29 cellular contexts compared by ENCODE assay signal in genomic region chr2:224861266-224861665, GRCh38.
DNase-seq lines count a peak whose midpoint lies in the region; ATAC-seq and TF ChIP-seq lines count a peak whose summit lies in the region.
"Had no signal": no experiment of that assay in that cellular context is flagged by ENCODE, and none has a peak within 500 bp of the region (broad histone marks: within the 10 kb centered on the region; RNA-seq: fewer than 3 reads in every experiment).

No MANE protein-coding gene starts in this region.

- H3K4me3 ChIP-seq in breast epithelium: no peak overlapping the region
- H3K4me3 ChIP-seq in naive thymus-derived CD4-positive, alpha-beta T cell (ENCODE audit: low read length): no peak overlapping the region
- H3K4me3 ChIP-seq: esophagus muscularis mucosa, GM23248, heart right ventricle, lower lobe of right lung, mucosa of descending colon, ovary, suprapubic skin, upper lobe of right lung had no signal

- H3K27me3 Mint-ChIP-seq in activated naive CD4-positive, alpha-beta T cell treated with anti-CD3 and anti-CD28 coated beads for 36 hours (ENCODE audit: low read depth): no peaks in the 10 kb centered on the region
- no peaks in the 10 kb centered on the region for H3K27me3 Mint-ChIP-seq in activated naive CD4-positive, alpha-beta T cell treated with anti-CD3 and anti-CD28 coated beads, Interleukin-2, amount 10 ng/mL, durations not matched to agents 7 days and 5 days
- H3K27me3 Mint-ChIP-seq in naive thymus-derived CD4-positive, alpha-beta T cell: no peaks in the 10 kb centered on the region
- H3K27me3 Mint-ChIP-seq: central memory CD8-positive, alpha-beta T cell; effector memory CD8-positive, alpha-beta T cell; IgD-negative memory B cell had no signal

- intact Hi-C loops in activated naive CD4-positive, alpha-beta T cell treated with anti-CD3 and anti-CD28 coated beads for 36 hours (cut with micrococcal nuclease): no loop called here
- intact Hi-C loops in breast epithelium (cut with DNase I; ENCODE audit: low total_unique reads): no loop called here
- intact Hi-C loops in naive thymus-derived CD4-positive, alpha-beta T cell (cut with micrococcal nuclease): no loop called here

- no peaks in the 10 kb centered on the region for H3K9me3 Mint-ChIP-seq in activated naive CD4-positive, alpha-beta T cell treated with anti-CD3 and anti-CD28 coated beads for 36 hours
- no peaks in the 10 kb centered on the region for H3K9me3 Mint-ChIP-seq in activated naive CD4-positive, alpha-beta T cell treated with anti-CD3 and anti-CD28 coated beads, Interleukin-2, amount 10 ng/mL, durations not matched to agents 7 days and 5 days
- H3K9me3 Mint-ChIP-seq in naive thymus-derived CD4-positive, alpha-beta T cell: no peaks in the 10 kb centered on the region
- H3K9me3 Mint-ChIP-seq: CD14-positive monocyte; central memory CD8-positive, alpha-beta T cell; effector memory CD8-positive, alpha-beta T cell; IgD-negative memory B cell; stimulated activated effector memory CD8-positive, alpha-beta T cell treated with anti-CD3 and anti-CD28 coated beads, Interleukin-12 subunit alpha, Interleukin-12 subunit beta, amount 100 ng/mL, for 72 hours had no signal

- TF ChIP-seq CTCF in breast epithelium (IDR thresholded peaks at IDR 0.05): no peak

- no peak for DNase-seq in activated naive CD4-positive, alpha-beta T cell treated with anti-CD3 and anti-CD28 coated beads for 36 hours
- no peak for DNase-seq in activated naive CD4-positive, alpha-beta T cell treated with anti-CD3 and anti-CD28 coated beads, Interleukin-2, amount 10 ng/mL, durations not matched to agents 7 days and 5 days
- DNase-seq in M059J (ENCODE audit: low read depth) (peak; percentile 50), breast epithelium (ENCODE audit: low spot score in 2 of 2) (peak in 1 of 2 donors; percentile 26), erythroblast (lab: John Stamatoyannopoulos, UW) (no peak), iPS-NIHi11 (ENCODE audit: low spot score) (no peak)
- DNase-seq in naive thymus-derived CD4-positive, alpha-beta T cell: no peak
- no peak for DNase-seq in stimulated activated naive CD4-positive, alpha-beta T cell treated with Interleukin-2 at 50 U/mL for 16 hours (lab: John Stamatoyannopoulos, UW)
- DNase-seq: activated CD4-positive, alpha-beta T cell treated with anti-CD3 and anti-CD28 coated beads for 4 hours; effector memory CD8-positive, alpha-beta T cell; foreskin melanocyte; GM23248; heart right ventricle; kidney glomerular epithelial cell; lower lobe of right lung; mucosa of descending colon; NCI-H1048; NCI-H1694; NCI-H446 treated with DMSO at 0.1 percent for 48 hours; NCI-H82; ovary; upper lobe of right lung; WERI-Rb-1 had no signal

- no peaks in the 10 kb centered on the region for H3K27me3 ChIP-seq in breast epithelium
- H3K27me3 ChIP-seq in naive thymus-derived CD4-positive, alpha-beta T cell (ENCODE audit: control insufficient read depth in 2 of 2, insufficient read depth in 2 of 2, low read length in 2 of 2): no peaks in the 10 kb centered on the region
- H3K27me3 ChIP-seq: esophagus muscularis mucosa, heart right ventricle, ovary, suprapubic skin, upper lobe of right lung had no signal

- no peaks in the 10 kb centered on the region for H3K4me1 Mint-ChIP-seq in activated naive CD4-positive, alpha-beta T cell treated with anti-CD3 and anti-CD28 coated beads for 36 hours (ENCODE audit: low read depth)
- H3K4me1 Mint-ChIP-seq in activated naive CD4-positive, alpha-beta T cell treated with anti-CD3 and anti-CD28 coated beads, Interleukin-2, amount 10 ng/mL, durations not matched to agents 7 days and 5 days: no peaks in the 10 kb centered on the region
- peaks cover 0 to 12% (median 1%) of the 10 kb centered on the region in 7 donors for H3K4me1 Mint-ChIP-seq in naive thymus-derived CD4-positive, alpha-beta T cell
- H3K4me1 Mint-ChIP-seq: CD14-positive monocyte; stimulated activated effector memory CD8-positive, alpha-beta T cell treated with anti-CD3 and anti-CD28 coated beads, Interleukin-12 subunit alpha, Interleukin-12 subunit beta, amount 100 ng/mL, for 72 hours had no signal

- H3K27ac Mint-ChIP-seq in activated naive CD4-positive, alpha-beta T cell treated with anti-CD3 and anti-CD28 coated beads for 36 hours: peak overlapping the region; percentile 41
- H3K27ac Mint-ChIP-seq in activated naive CD4-positive, alpha-beta T cell treated with anti-CD3 and anti-CD28 coated beads, Interleukin-2, amount 10 ng/mL, durations not matched to agents 7 days and 5 days: no peak overlapping the region
- H3K27ac Mint-ChIP-seq in naive thymus-derived CD4-positive, alpha-beta T cell: peak overlapping the region in 6 of 9 donors; percentile 1 to 71 (median 42)
- H3K27ac Mint-ChIP-seq: effector memory CD8-positive, alpha-beta T cell; stimulated activated effector memory CD8-positive, alpha-beta T cell treated with anti-CD3 and anti-CD28 coated beads, Interleukin-12 subunit alpha, Interleukin-12 subunit beta, amount 100 ng/mL, for 72 hours had no signal

- ATAC-seq in naive thymus-derived CD4-positive, alpha-beta T cell: no peak
- ATAC-seq: effector memory CD8-positive, alpha-beta T cell; heart right ventricle; lower lobe of right lung; mucosa of descending colon; stimulated activated effector memory CD8-positive, alpha-beta T cell treated with anti-CD3 and anti-CD28 coated beads, Interleukin-12 subunit alpha, Interleukin-12 subunit beta, amount 100 ng/mL, for 72 hours; upper lobe of right lung had no signal

- no peaks in the 10 kb centered on the region for H3K9me3 ChIP-seq in breast epithelium
- no peaks in the 10 kb centered on the region for H3K9me3 ChIP-seq in naive thymus-derived CD4-positive, alpha-beta T cell (ENCODE audit: control insufficient read depth in 2 of 3, low read length in 3 of 3)
- H3K9me3 ChIP-seq: esophagus muscularis mucosa, heart right ventricle, lower lobe of right lung, mucosa of descending colon, ovary, suprapubic skin, upper lobe of right lung had no signal

- CTCF ChIA-PET in activated naive CD4-positive, alpha-beta T cell treated with anti-CD3 and anti-CD28 coated beads for 36 hours (lab: Charles Lee): no interaction called here
- CTCF ChIA-PET in activated naive CD4-positive, alpha-beta T cell treated with anti-CD3 and anti-CD28 coated beads, Interleukin-2, amount 10 ng/mL, durations not matched to agents 7 days and 5 days (lab: Charles Lee): interaction anchor here (1.2 kb wide), 1 partner anchor 142 kb away, joined by 3 read pairs; no protein-coding TSS in a partner anchor
- CTCF ChIA-PET in naive thymus-derived CD4-positive, alpha-beta T cell (lab: Charles Lee): no interaction called here

- H3K4me3 Mint-ChIP-seq in activated naive CD4-positive, alpha-beta T cell treated with anti-CD3 and anti-CD28 coated beads for 36 hours: no peak overlapping the region
- H3K4me3 Mint-ChIP-seq in activated naive CD4-positive, alpha-beta T cell treated with anti-CD3 and anti-CD28 coated beads, Interleukin-2, amount 10 ng/mL, durations not matched to agents 7 days and 5 days: no peak overlapping the region
- no peak overlapping the region for H3K4me3 Mint-ChIP-seq in naive thymus-derived CD4-positive, alpha-beta T cell
- H3K4me3 Mint-ChIP-seq: CD14-positive monocyte; central memory CD8-positive, alpha-beta T cell; effector memory CD8-positive, alpha-beta T cell; IgD-negative memory B cell; stimulated activated effector memory CD8-positive, alpha-beta T cell treated with anti-CD3 and anti-CD28 coated beads, Interleukin-12 subunit alpha, Interleukin-12 subunit beta, amount 100 ng/mL, for 72 hours had no signal

- H3K36me3 ChIP-seq in breast epithelium: no peaks in the 10 kb centered on the region
- H3K36me3 ChIP-seq in naive thymus-derived CD4-positive, alpha-beta T cell (ENCODE audit: control insufficient read depth in 2 of 3, insufficient read depth in 3 of 3, low read length in 3 of 3): peaks cover 13 to 72% (median 24%) of the 10 kb centered on the region in 3 experiments
- H3K36me3 ChIP-seq: esophagus muscularis mucosa, ovary, suprapubic skin, WERI-Rb-1 had no signal

- POLR2A ChIA-PET in naive thymus-derived CD4-positive, alpha-beta T cell (lab: Charles Lee): interaction anchor here (0.5 to 0.7 kb wide), 2 partner anchors 9 to 67 kb away, joined by 3 to 4 read pairs; no protein-coding TSS in a partner anchor

- TF ChIP-seq POLR2A in breast epithelium (IDR thresholded peaks at IDR 0.05) (no peak), erythroblast (IDR thresholded peaks at IDR 0.05; ENCODE audit: low read length) (no peak)

- H3K4me1 ChIP-seq in breast epithelium: no peaks in the 10 kb centered on the region
- H3K4me1 ChIP-seq in naive thymus-derived CD4-positive, alpha-beta T cell (ENCODE audit: control insufficient read depth in 2 of 2, insufficient read depth in 2 of 2, low read length in 2 of 2): no peaks in the 10 kb centered on the region
- H3K4me1 ChIP-seq: esophagus muscularis mucosa, heart right ventricle, lower lobe of right lung, upper lobe of right lung had no signal

- H3K27ac ChIP-seq in breast epithelium: peak overlapping the region; percentile 48 to 61
- H3K27ac ChIP-seq in naive thymus-derived CD4-positive, alpha-beta T cell (ENCODE audit: low read depth, low read length): no peak overlapping the region
- H3K27ac ChIP-seq: esophagus muscularis mucosa, GM23248, heart right ventricle, lower lobe of right lung, ovary, suprapubic skin, upper lobe of right lung, WERI-Rb-1 had no signal

- H3K36me3 Mint-ChIP-seq in activated naive CD4-positive, alpha-beta T cell treated with anti-CD3 and anti-CD28 coated beads for 36 hours (ENCODE audit: low read depth): peaks cover 37% of the 10 kb centered on the region
- peaks cover 65% of the 10 kb centered on the region for H3K36me3 Mint-ChIP-seq in activated naive CD4-positive, alpha-beta T cell treated with anti-CD3 and anti-CD28 coated beads, Interleukin-2, amount 10 ng/mL, durations not matched to agents 7 days and 5 days
- H3K36me3 Mint-ChIP-seq in naive thymus-derived CD4-positive, alpha-beta T cell: peaks cover 6 to 54% (median 44%) of the 10 kb centered on the region in 5 donors
